ENCODE assay signal across 7 cellular contexts in genomic region chr3:11335056-11335608, GRCh38.
DNase-seq lines count a peak whose midpoint lies in the region; ATAC-seq lines count a peak whose summit lies in the region.

No MANE protein-coding gene starts in this region.

- peaks cover 22% of the 10 kb centered on the region for H3K36me3 ChIP-seq in adipocyte (ENCODE audit: control insufficient read depth, insufficient read depth, low read length, severe bottlenecking)

- ATAC-seq in GM21423 (IDR thresholded peaks at IDR 0.05; ENCODE audit: unreplicated experiment) (peak; percentile 55), left cardiac atrium (peak; percentile 55 to 72)

- H3K9ac ChIP-seq in adipocyte (ENCODE audit: low read length), result no peak overlapping the region

- H3K4me3 ChIP-seq in adipocyte (ENCODE audit: low read length), result no peak overlapping the region

- H3K27me3 ChIP-seq in adipocyte (replicated peaks; ENCODE audit: control insufficient read depth, insufficient read depth, low read length), result no peaks in the 10 kb centered on the region

- DNase-seq in DMS 273 treated with DMSO at 0.1 percent for 48 hours (lab: John Stamatoyannopoulos, UW), result peak; percentile 16
- peak; percentile 50 for DNase-seq in NCI-H345 (lab: John Stamatoyannopoulos, UW)
- DNase-seq in adipocyte (ENCODE audit: low read depth), result peak; percentile 90
- DNase-seq in left cardiac atrium, result no peak
- DNase-seq in retina, result peak; percentile 24
- DNase-seq in GOT3 (lab: John Stamatoyannopoulos, UW), result no peak

- H3K9me3 ChIP-seq in adipocyte (ENCODE audit: control insufficient read depth, low read length), result no peaks in the 10 kb centered on the region

- peaks cover 3% of the 10 kb centered on the region for H3K4me1 ChIP-seq in adipocyte (ENCODE audit: control insufficient read depth, insufficient read depth, low read length)

- intact Hi-C loops in left cardiac atrium (cut with DNase I), result loop anchor here (2.0 to 10.0 kb wide), 5 partner anchors 80 to 273 kb away; partner anchors contain the start of gene HRH1 (in 1 of the 2)

Comparison
In these comparisons a context has a peak if more than half of its experiments do, and no peak if none do; other contexts are left out.
1. DNase-seq: peak in DMS 273 treated with DMSO at 0.1 percent for 48 hours (single experiment), NCI-H345 (single experiment), adipocyte (single experiment) and retina (single experiment); none in left cardiac atrium (single experiment) and GOT3 (single experiment).